20 cellular contexts compared by ENCODE assay signal in the genomic region with DNA sequence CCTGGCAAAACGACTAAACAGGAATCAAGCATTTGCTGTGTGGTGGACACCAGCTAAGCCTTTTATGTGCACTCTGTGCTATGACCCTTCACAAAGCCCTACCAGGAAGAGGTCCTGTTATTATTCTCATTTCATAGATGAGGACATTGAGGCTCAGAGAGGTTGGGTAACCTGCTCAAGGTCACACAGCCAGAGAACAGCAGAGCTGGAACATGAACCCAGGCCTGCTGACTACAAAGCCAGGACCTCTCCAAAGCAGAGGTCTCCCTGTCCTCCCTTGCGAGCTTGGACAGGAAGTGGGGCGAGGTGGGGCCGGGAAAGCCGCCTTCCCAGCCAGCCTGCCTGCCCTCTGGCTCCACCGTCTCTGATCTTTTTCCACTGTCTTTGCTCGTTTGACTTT. TPM values are rescaled to one million over a fixed set of nuclear protein-coding genes. Genes with fewer than 3 reads are reported as not detected.
DNase-seq lines count a peak whose midpoint lies in the region; ATAC-seq, FAIRE-seq and TF ChIP-seq lines count a peak whose summit lies in the region.
"Had no signal": no experiment of that assay in that cellular context is flagged by ENCODE, and none has a peak within 500 bp of the region (broad histone marks: within the 10 kb centered on the region; RNA-seq: fewer than 3 reads in every experiment).

No MANE protein-coding gene starts in this region.

- H3K27ac ChIP-seq in IMR-90 (ENCODE audit: insufficient read depth, low read length) (no peak overlapping the region), K562 (ENCODE audit: extremely low read depth, low read depth, low read length) (no peak overlapping the region), neural progenitor cell (no peak overlapping the region), testis (no peak overlapping the region)
- H3K27ac ChIP-seq: HL-60 had no signal

- no peaks in the 10 kb centered on the region for H3K4me1 ChIP-seq in IMR-90 (ENCODE audit: control insufficient read depth, insufficient read depth, low read length)
- H3K4me1 ChIP-seq in K562 (replicated peaks in 1 of 2; ENCODE audit: control insufficient read depth in 2 of 2, insufficient read depth in 2 of 2, low read length in 2 of 2) = 0 out of 5 replicates have a peak, but pooled peaks cover 0 to 3% of the 10 kb centered on the region in 2 experiments
- H3K4me1 ChIP-seq in neural progenitor cell = no peaks in the 10 kb centered on the region
- peaks cover 16% of the 10 kb centered on the region for H3K4me1 ChIP-seq in testis
- H3K4me1 ChIP-seq: Caco-2 had no signal

- H3K4me2 ChIP-seq in IMR-90 (ENCODE audit: low read depth, low read length) (no peak overlapping the region), K562 (ENCODE audit: insufficient read depth, low read length) (no peak overlapping the region), neural progenitor cell (no peak overlapping the region)
- H3K4me2 ChIP-seq: GM23338 had no signal

- no peak overlapping the region for H2AK5ac ChIP-seq in IMR-90 (ENCODE audit: low read depth, low read length)

- no peak overlapping the region for H3K4ac ChIP-seq in IMR-90 (ENCODE audit: low read depth, low read length)

- no peak for FAIRE-seq in K562 (lab: Jason Lieb, UNC)
- FAIRE-seq: D721Med, G401.6, GM12891, GM19239 had no signal

- peaks cover 17% of the 10 kb centered on the region for H3K27me3 Mint-ChIP-seq in neural progenitor cell (ENCODE audit: insufficient read depth, low read depth)

- H3K27me3 ChIP-seq in IMR-90 (ENCODE audit: control insufficient read depth, insufficient read depth, low read length) = peaks cover 12% of the 10 kb centered on the region; the same call in 1 of the 2 replicates
- H3K27me3 ChIP-seq in K562 (ENCODE audit: control insufficient read depth in 2 of 2, insufficient read depth in 2 of 2, low read length in 2 of 2) = peaks cover 70 to 79% of the 10 kb centered on the region in 2 experiments
- H3K27me3 ChIP-seq in neural progenitor cell = peaks cover 25% of the 10 kb centered on the region
- H3K27me3 ChIP-seq in testis = no peaks in the 10 kb centered on the region
- H3K27me3 ChIP-seq: BE2C had no signal

- H2AK9ac ChIP-seq in IMR-90 (replicated peaks; ENCODE audit: low read depth, low read length, poor library complexity) = no peak overlapping the region

- no peak overlapping the region for H2BK20ac ChIP-seq in IMR-90 (ENCODE audit: low read depth, low read length)

- TF ChIP-seq RAD21 in IMR-90 (IDR thresholded peaks at IDR 0.05; ENCODE audit: low read length) (no peak), K562 (CRISPR knock-in tag; conservative IDR thresholded peaks at IDR 0.05 in 1 of 2, IDR thresholded peaks at IDR 0.05 in 1 of 2) (no peak)

- no peak overlapping the region for H3K4me3 Mint-ChIP-seq in neural progenitor cell
- H3K4me3 Mint-ChIP-seq: CD4-positive, CD25-positive, alpha-beta regulatory T cell; GM23338; HFFc6 had no signal

- H3K36me3 Mint-ChIP-seq in neural progenitor cell = no peaks in the 10 kb centered on the region
- H3K36me3 Mint-ChIP-seq: CD4-positive, CD25-positive, alpha-beta regulatory T cell had no signal

- DNase-seq in IMR-90 (no peak), K562 (ENCODE audit: extremely low read depth in 1 of 4, low spot score in 3 of 4) (no peak), neural progenitor cell (ENCODE audit: low spot score) (no peak), NCI-H146 treated with DMSO at 0.1 percent for 48 hours (lab: John Stamatoyannopoulos, UW; ENCODE audit: unreplicated experiment) (no peak), testis (no peak)
- no peak for DNase-seq in activated CD4-positive, alpha-beta T cell treated with anti-CD3 and anti-CD28 coated beads for 4 hours
- DNase-seq: ACHN; BE2C; C1 segment of cervical spinal cord; Caco-2; CD4-positive, CD25-positive, alpha-beta regulatory T cell; H7; HFFc6 had no signal

- H3K27ac Mint-ChIP-seq in neural progenitor cell = peak overlapping the region; percentile 5
- H3K27ac Mint-ChIP-seq: GM23338, HFFc6 had no signal

- H4K91ac ChIP-seq in IMR-90 (ENCODE audit: insufficient read depth, low read depth, low read length) = no peak overlapping the region

- H2BK120ac ChIP-seq in IMR-90 (ENCODE audit: low read depth, low read length) = no peak overlapping the region

- no peaks in the 10 kb centered on the region for H3K79me1 ChIP-seq in IMR-90 (ENCODE audit: low read depth in 1 of 2, low read length in 2 of 2)

- TF ChIP-seq POLR2A in IMR-90 (IDR thresholded peaks at IDR 0.05; ENCODE audit: low read depth, low read length) = no peak
- no peak for TF ChIP-seq POLR2A in K562 (conservative IDR thresholded peaks at IDR 0.05)
- TF ChIP-seq POLR2A in testis (IDR thresholded peaks at IDR 0.05) = no peak

- no peak overlapping the region for H2BK5ac ChIP-seq in IMR-90 (ENCODE audit: low read depth, low read length, poor library complexity, severe bottlenecking)

- CTCF ChIA-PET in IMR-90 (lab: Yijun Ruan, JAX) (interaction anchor here (0.9 kb wide), 1 partner anchor 55 kb away, joined by 5 read pairs; no protein-coding TSS in a partner anchor), K562 (lab: Yijun Ruan, JAX; ENCODE audit: low intra/inter-chr PET ratio) (no interaction called here)

- no peak overlapping the region for H3K23ac ChIP-seq in IMR-90 (ENCODE audit: low read depth, low read length)

- H3K18ac ChIP-seq in IMR-90 (ENCODE audit: low read depth, low read length) = no peak overlapping the region

- TF ChIP-seq CTCF in IMR-90 (conservative IDR thresholded peaks at IDR 0.05; ENCODE audit: low read depth, low read length) (no peak), K562 (IDR thresholded peaks at IDR 0.05 in 2 of 3, conservative IDR thresholded peaks at IDR 0.05 in 1 of 3; ENCODE audit: insufficient read depth in 2 of 3, low read depth in 1 of 3, low read length in 3 of 3) (no peak), neural progenitor cell (IDR thresholded peaks at IDR 0.05) (no peak), testis (IDR thresholded peaks at IDR 0.05) (no peak)

- H3K14ac ChIP-seq in IMR-90 (replicated peaks; ENCODE audit: low read depth, low read length) = no peak overlapping the region

- H3K4me3 ChIP-seq in IMR-90 (ENCODE audit: insufficient read depth, low read depth, low read length) (no peak overlapping the region), K562 (no peak overlapping the region), neural progenitor cell (no peak overlapping the region), testis (no peak overlapping the region)
- H3K4me3 ChIP-seq: GM23338 had no signal

- H2BK15ac ChIP-seq in IMR-90 (ENCODE audit: low read depth, low read length) = no peak overlapping the region

- in situ Hi-C loops in IMR-90 (cut with MboI; ENCODE audit: low sequenced_read_pairs) = no loop called here
- in situ Hi-C loops in K562 (cut with MboI) = no loop called here

- H3F3A ChIP-seq in neural progenitor cell (ENCODE audit: low read depth) = no peaks in the 10 kb centered on the region

- H3K9me1 ChIP-seq in IMR-90 (ENCODE audit: insufficient read depth, low read length) (0 out of 2 replicates have a peak, but pooled peaks cover 3% of the 10 kb centered on the region), K562 (ENCODE audit: control insufficient read depth, insufficient read depth, low read length) (no peaks in the 10 kb centered on the region)

- TF ChIP-seq EP300 in K562 (IDR thresholded peaks at IDR 0.05; ENCODE audit: low read length) = no peak

- H4K20me1 ChIP-seq in IMR-90 (ENCODE audit: insufficient read depth, low read length) (no peaks in the 10 kb centered on the region), K562 (replicated peaks; ENCODE audit: control insufficient read depth, insufficient read depth, low read length) (peaks cover 7% of the 10 kb centered on the region; the same call in 1 of the 2 replicates), neural progenitor cell (ENCODE audit: low read depth) (no peaks in the 10 kb centered on the region)

- dilution Hi-C loops in IMR-90 (cut with HindIII; ENCODE audit: low sequenced_read_pairs, unreplicated experiment) = no loop called here

- ATAC-seq in IMR-90 (ENCODE audit: low read depth) = no peak
- ATAC-seq in K562 = no peak
- ATAC-seq: HCT116 had no signal

- POLR2A ChIA-PET in IMR-90 (lab: Charles Lee; ENCODE audit: unreplicated experiment) (no interaction called here), K562 (lab: Yijun Ruan, JAX) (interaction anchor here (0.6 to 1.1 kb wide), 2 partner anchors 15 to 19 kb away, joined by 3 read pairs; no protein-coding TSS in a partner anchor)

- H3K9ac ChIP-seq in IMR-90 (ENCODE audit: low read depth, low read length) = no peak overlapping the region
- no peak overlapping the region for H3K9ac ChIP-seq in K562 (ENCODE audit: insufficient read depth in 1 of 2, low read depth in 2 of 2, low read length in 2 of 2)
- H3K9ac ChIP-seq in neural progenitor cell = no peak overlapping the region

- H4K8ac ChIP-seq in IMR-90 (ENCODE audit: low read depth in 2 of 2, low read length in 2 of 2) = no peak overlapping the region

- H2AFZ ChIP-seq in IMR-90 (replicated peaks; ENCODE audit: low read length, poor library complexity) (peak overlapping the region; percentile 24), K562 (ENCODE audit: low read depth, low read length) (no peak overlapping the region), neural progenitor cell (replicated peaks) (no peak overlapping the region)
- H2AFZ ChIP-seq: GM23338 had no signal

- WGBS in IMR-90 (ENCODE audit: extremely low coverage in 2 of 2, insufficient read length in 1 of 2), 2 experiments = 31% methylated on average over 3 of the region's 7 CpGs; no CpG with 5 or more reads in 1 of the 2 experiments
- WGBS in K562 (ENCODE audit: insufficient coverage, low coverage, missing lambda C conversion rate) = 6% methylated on average over 7 of the region's 7 CpGs
- 42 to 43% methylated on average over 6 to 7 of the region's 7 CpGs for WGBS in testis, 2 donors

- BruUV-seq in IMR-90 (replicated peaks; lab: Mats Ljungman, UMichigan) (no TSS peak), K562 (replicated peaks; lab: Mats Ljungman, UMichigan) (no TSS peak)

- intact Hi-C loops in IMR-90 (cut with micrococcal nuclease) = no loop called here
- intact Hi-C loops in K562 (cut with micrococcal nuclease) = no loop called here
- intact Hi-C loops in testis (cut with DNase I; ENCODE audit: low total_unique reads) = no loop called here

- no peaks in the 10 kb centered on the region for H3K79me2 ChIP-seq in K562 (ENCODE audit: control insufficient read depth, insufficient read depth, low read length)
- H3K79me2 ChIP-seq in neural progenitor cell (ENCODE audit: low read depth) = no peaks in the 10 kb centered on the region

- H3K4me1 Mint-ChIP-seq in neural progenitor cell = peaks cover 12% of the 10 kb centered on the region
- H3K4me1 Mint-ChIP-seq: CD4-positive, CD25-positive, alpha-beta regulatory T cell had no signal

- H3K9me3 ChIP-seq in IMR-90 (ENCODE audit: control insufficient read depth, insufficient read depth, low read length) = no peaks in the 10 kb centered on the region; the same call in 1 of the 2 replicates
- peaks cover 4% of the 10 kb centered on the region; the same call in 1 of the 2 replicates for H3K9me3 ChIP-seq in K562 (replicated peaks; ENCODE audit: control insufficient read depth, insufficient read depth, low read depth, low read length)
- no peaks in the 10 kb centered on the region for H3K9me3 ChIP-seq in neural progenitor cell (ENCODE audit: low read depth)
- H3K9me3 ChIP-seq in testis = no peaks in the 10 kb centered on the region
- H3K9me3 ChIP-seq: BE2C had no signal

- no peaks in the 10 kb centered on the region for H3K9me3 Mint-ChIP-seq in neural progenitor cell
- H3K9me3 Mint-ChIP-seq: GM23338, HFFc6 had no signal

- no peak overlapping the region for H3K56ac ChIP-seq in IMR-90 (ENCODE audit: extremely low read depth, insufficient read depth, low read length)

- H4K5ac ChIP-seq in IMR-90 (ENCODE audit: low read depth, low read length) = no peak overlapping the region

- H3K36me3 ChIP-seq in IMR-90 (ENCODE audit: control insufficient read depth, insufficient read depth, low read length) (no peaks in the 10 kb centered on the region), K562 (ENCODE audit: control insufficient read depth, insufficient read depth, low read length) (no peaks in the 10 kb centered on the region), neural progenitor cell (no peaks in the 10 kb centered on the region), testis (ENCODE audit: low read depth, missing control alignments) (no peaks in the 10 kb centered on the region)
- H3K36me3 ChIP-seq: BE2C had no signal

RNA-seq across cellular contexts. Expression of a gene that starts 23.8 kb away (rescaled TPM):
- 10.8 and 11.1 TPM in 2 replicates for total RNA-seq in IMR-90 (2012; rRNA removed)
- polyA plus RNA-seq in IMR-90 (2012; rRNA removed) = 14.7 and 15.8 TPM in 2 replicates
- polyA plus RNA-seq in IMR-90 (2012; cell fraction: cytosol; rRNA removed) = 12.8 and 14.6 TPM in 2 replicates
- 12.4 and 24.1 TPM in 2 replicates for polyA plus RNA-seq in IMR-90 (2012; cell fraction: nucleus; rRNA removed; ENCODE audit: low replicate concordance)
- 170 and 226 TPM in 2 replicates for total RNA-seq in K562 (2011; cell fraction: chromatin; rRNA removed; ENCODE audit: low replicate concordance)
- 113 and 116 TPM in 2 replicates for total RNA-seq in K562 (2011; cell fraction: nucleolus; rRNA removed)
- total RNA-seq in K562 (2011; cell fraction: nucleoplasm; rRNA removed) = 108 and 117 TPM in 2 replicates
- 18.6 and 19.1 TPM in 2 replicates for total RNA-seq in K562 (2014; rRNA removed)
- 10.2 and 10.4 TPM in 2 replicates for total RNA-seq in K562 (2014; rRNA removed; fragmentation: Illumina TruSeq; extraction: Trizol)
- 9.5 and 10.7 TPM in 2 replicates for total RNA-seq in K562 (2015; rRNA removed; fragmentation: Illumina TruSeq; extraction: Trizol)
- total RNA-seq in K562 (2021) = 46.1 and 54.1 TPM in 2 replicates
- 4.4 and 7.2 TPM in 2 replicates for polyA plus RNA-seq in K562 (2011; rRNA removed)
- polyA plus RNA-seq in K562 (2011; cell fraction: cytosol; rRNA removed) = 4.5 and 7.5 TPM in 2 replicates
- polyA plus RNA-seq in K562 (2011; cell fraction: nucleus; rRNA removed) = 23.2 and 25.8 TPM in 2 replicates
- 19.9 and 23.1 TPM in 2 replicates for polyA plus RNA-seq in K562 (2012)
- polyA plus RNA-seq in K562 (2014; fragmentation: Illumina TruSeq; extraction: Trizol) = 11.7 and 16.8 TPM in 2 replicates
- polyA plus RNA-seq in K562 (2014; fragmentation: Nextera tagmentation; extraction: Ambion mirVana) = under 1 TPM; 0.24 to 0.35 TPM
- polyA plus RNA-seq in K562 (2014; rRNA removed) = 10.7 and 14.7 TPM in 2 replicates
- 16.6 and 17.9 TPM in 2 replicates for polyA minus RNA-seq in K562 (2011; rRNA and poly(A)+ RNA removed)
- 21.9 and 26.8 TPM in 2 replicates for polyA minus RNA-seq in K562 (2011; cell fraction: cytosol; rRNA and poly(A)+ RNA removed)
- polyA minus RNA-seq in K562 (2011; cell fraction: nucleus; rRNA and poly(A)+ RNA removed) = 43.2 and 63.5 TPM in 2 replicates
- total RNA-seq in neural progenitor cell (ENCODE audit: low replicate concordance) = 7.4 and 19.9 TPM in 2 replicates
- total RNA-seq in testis = 10 to 100 TPM; 56.6 to 68.3 TPM
- polyA plus RNA-seq in testis (ENCODE audit: insufficient read depth, low read depth, low replicate concordance) = 21.8 TPM

RNA-seq across cellular contexts. Expression of a gene that starts 44.4 kb away (rescaled TPM):
- 20.8 and 23.3 TPM in 2 replicates for total RNA-seq in IMR-90 (2012; rRNA removed)
- 39.5 and 47.0 TPM in 2 replicates for polyA plus RNA-seq in IMR-90 (2012; rRNA removed)
- 40.9 and 41.7 TPM in 2 replicates for polyA plus RNA-seq in IMR-90 (2012; cell fraction: cytosol; rRNA removed)
- polyA plus RNA-seq in IMR-90 (2012; cell fraction: nucleus; rRNA removed; ENCODE audit: low replicate concordance) = 52.2 and 63.8 TPM in 2 replicates
- total RNA-seq in K562 (2011; cell fraction: chromatin; rRNA removed; ENCODE audit: low replicate concordance) = not detected in 2 replicates
- total RNA-seq in K562 (2011; cell fraction: nucleolus; rRNA removed) = not detected in 2 replicates
- total RNA-seq in K562 (2011; cell fraction: nucleoplasm; rRNA removed) = not detected in 2 replicates
- total RNA-seq in K562 (2014; rRNA removed) = not detected in 2 replicates
- not detected in 2 replicates for total RNA-seq in K562 (2014; rRNA removed; fragmentation: Illumina TruSeq; extraction: Trizol)
- not detected in 2 replicates for total RNA-seq in K562 (2015; rRNA removed; fragmentation: Illumina TruSeq; extraction: Trizol)
- 0.04 TPM in 1 of 2 replicates, not detected in the other for total RNA-seq in K562 (2021)
- polyA plus RNA-seq in K562 (2011; rRNA removed) = not detected in 2 replicates
- polyA plus RNA-seq in K562 (2011; cell fraction: cytosol; rRNA removed) = not detected in 2 replicates
- 0.03 TPM in 1 of 2 replicates, not detected in the other for polyA plus RNA-seq in K562 (2011; cell fraction: nucleus; rRNA removed)
- not detected in 2 replicates for polyA plus RNA-seq in K562 (2012)
- not detected in 2 replicates for polyA plus RNA-seq in K562 (2014; fragmentation: Illumina TruSeq; extraction: Trizol)
- not detected for polyA plus RNA-seq in K562 (2014; fragmentation: Nextera tagmentation; extraction: Ambion mirVana)
- polyA plus RNA-seq in K562 (2014; rRNA removed) = not detected in 2 replicates
- polyA minus RNA-seq in K562 (2011; rRNA and poly(A)+ RNA removed) = not detected in 2 replicates
- 0.19 TPM in 1 of 2 replicates, not detected in the other for polyA minus RNA-seq in K562 (2011; cell fraction: cytosol; rRNA and poly(A)+ RNA removed)
- under 0.01 TPM in 1 of 2 replicates, not detected in the other for polyA minus RNA-seq in K562 (2011; cell fraction: nucleus; rRNA and poly(A)+ RNA removed)
- total RNA-seq in neural progenitor cell (ENCODE audit: low replicate concordance) = 2.6 and 3.8 TPM in 2 replicates
- 1 to 10 TPM; 1.7 to 3.8 TPM for total RNA-seq in testis
- polyA plus RNA-seq in testis (ENCODE audit: insufficient read depth, low read depth, low replicate concordance) = 3.7 TPM
